In the genomic region with DNA sequence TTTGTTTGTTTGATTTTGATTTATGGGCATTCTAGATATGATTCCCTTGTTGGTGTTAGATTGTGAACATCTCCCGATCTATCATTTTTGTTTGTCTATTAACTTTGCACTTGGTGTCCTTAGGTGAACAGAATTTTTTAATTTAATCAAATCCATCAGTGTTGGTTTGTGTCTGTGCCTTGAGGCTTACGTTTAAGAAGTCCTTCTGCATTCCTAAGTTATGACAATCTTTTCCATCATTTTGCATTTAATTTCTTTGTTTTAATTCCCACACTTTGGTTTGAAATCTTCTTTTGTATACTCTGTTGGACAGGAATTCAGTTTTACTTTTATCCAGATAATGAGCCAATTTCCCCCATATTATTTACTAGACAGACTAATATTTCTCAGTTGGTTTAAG, we compare ENCODE assay signal across 26 cellular contexts.
"Had no signal": no experiment of that assay in that cellular context is flagged by ENCODE, and none has a peak within 500 bp of the region (broad histone marks: within the 10 kb centered on the region; RNA-seq: fewer than 3 reads in every experiment).

No MANE protein-coding gene starts in this region.

- H3K9me3 ChIP-seq: suprapubic skin, testis, thoracic aorta, thyroid gland, tibial artery, transverse colon, upper lobe of left lung, upper lobe of right lung, uterus, vagina had no signal

- FAIRE-seq: urothelium cell line had no signal

- H3K27me3 ChIP-seq: stomach, suprapubic skin, testis, thyroid gland, tibial artery, tibial nerve, transverse colon, upper lobe of left lung, upper lobe of right lung, uterus, vagina had no signal

- H3K27ac ChIP-seq: stomach, suprapubic skin, testis, thoracic aorta, thyroid gland, tibial artery, tibial nerve, transverse colon, upper lobe of left lung, upper lobe of right lung, uterus, vagina had no signal

- DNase-seq: stimulated activated CD4-positive, alpha-beta T cell treated with anti-CD3 and anti-CD28 coated beads, Interleukin-2, amount 100 ng/mL, for 48 hours; stimulated activated CD4-positive, alpha-beta T cell treated with anti-CD3 and anti-CD28 coated beads, Interleukin-4, amount 100 ng/mL, for 1 hour; stimulated activated CD4-positive, alpha-beta T cell treated with anti-CD3 and anti-CD28 coated beads, Interleukin-4, amount 100 ng/mL, for 24 hours; stimulated activated CD4-positive, alpha-beta T cell treated with anti-CD3 and anti-CD28 coated beads, Interleukin-4, amount 100 ng/mL, for 4 hours; stimulated activated CD8-positive, alpha-beta memory T cell treated with anti-CD3 and anti-CD28 coated beads, Interleukin-4, amount 100 ng/mL, for 48 hours; stimulated activated naive B cell treated with anti-CD40 and anti-IgM and Interleukin-4, amounts not matched to agents 10 μg/mL and 1 μg/mL and 100 μg/mL, for 72 hours; stimulated activated naive CD4-positive, alpha-beta T cell; stimulated activated naive CD4-positive, alpha-beta T cell treated with Interleukin-2 at 50 U/mL for 16 hours; stimulated activated naive CD8-positive, alpha-beta T cell treated with anti-CD3 and anti-CD28 coated beads, Interleukin-15, amount 100 ng/mL, for 72 hours; stimulated activated naive CD8-positive, alpha-beta T cell treated with anti-CD3 and anti-CD28 coated beads, Interleukin-15, Interleukin-2, amounts not matched to agents 100 U/mL and 50 U/mL, for 24 hours; stomach; substantia nigra; testis; thyroid gland; tibial artery; transverse colon; upper lobe of left lung; upper lobe of right lung; uterus had no signal

- ATAC-seq: stimulated activated effector memory CD8-positive, alpha-beta T cell treated with anti-CD3 and anti-CD28 coated beads, Interleukin-12 subunit alpha, Interleukin-12 subunit beta, amount 100 ng/mL, for 72 hours; stimulated activated memory B cell treated with anti-CD40 and anti-IgM and Interleukin-4, amounts not matched to agents 10 μg/mL and 1 μg/mL and 100 μg/mL, for 72 hours; stimulated activated naive B cell treated with anti-CD40 and anti-IgM and Interleukin-4, amounts not matched to agents 10 μg/mL and 1 μg/mL and 100 μg/mL, for 72 hours; stimulated activated naive CD8-positive, alpha-beta T cell treated with anti-CD3 and anti-CD28 coated beads, Interleukin-15, amount 100 ng/mL, for 72 hours; stimulated activated naive CD8-positive, alpha-beta T cell treated with anti-CD3 and anti-CD28 coated beads, Interleukin-15, Interleukin-2, amounts not matched to agents 100 U/mL and 50 U/mL, for 24 hours; upper lobe of right lung had no signal

- H3K4me3 ChIP-seq: stomach, suprapubic skin, testis, thoracic aorta, thyroid gland, tibial artery, tibial nerve, transverse colon, upper lobe of left lung, upper lobe of right lung, uterus, vagina had no signal

- H3K36me3 ChIP-seq: stomach, suprapubic skin, thoracic aorta, thyroid gland, tibial artery, tibial nerve, transverse colon, upper lobe of left lung, upper lobe of right lung, uterus, vagina had no signal

- H3K4me1 ChIP-seq: stomach, suprapubic skin, testis, thyroid gland, tibial artery, tibial nerve, transverse colon, upper lobe of left lung, upper lobe of right lung, uterus, vagina had no signal
